In genomic region chr19:7680606-7681335, GRCh38 we compare ENCODE assay signal across 8 cellular contexts. TPM values are rescaled to one million over a fixed set of nuclear protein-coding genes. Genes with fewer than 3 reads are reported as not detected.
A peak's percentile ranks its signal among the peaks of the same experiment; 100 is the strongest.
DNase-seq lines count a peak whose midpoint lies in the region; ATAC-seq and TF ChIP-seq lines count a peak whose summit lies in the region.

Gene TRAPPC5 (plus strand): TSS chr19:7680833. CDS start chr19:7682254, 1,421 bp downstream.

- H3K27me3 Mint-ChIP-seq in WTC11 (ENCODE audit: low read depth) = peaks cover 37% of the 10 kb centered on the region

- H3K9me3 ChIP-seq in mammary epithelial cell (replicated peaks; ENCODE audit: insufficient read depth, low read length) = no peaks in the 10 kb centered on the region

- H3K4me3 ChIP-seq in GM06990 (replicated peaks; ENCODE audit: low read depth, low read length) (peak within 1 kb of the TSS; percentile 94), mammary epithelial cell (replicated peaks in 1 of 3; ENCODE audit: insufficient read depth in 1 of 3, low read depth in 2 of 3, low read length in 3 of 3) (peak within 1 kb of the TSS; percentile 93 to 99 (median 99)), skin epidermis (peak within 1 kb of the TSS; percentile 84 to 100 (median 98))

- POLR2A ChIA-PET in WTC11 (lab: Charles Lee) = interaction anchor here (0.6 to 1.3 kb wide), 4 partner anchors 109 to 188 kb away, joined by 3 to 14 read pairs (median 4); no protein-coding TSS in a partner anchor

- H3K9me3 Mint-ChIP-seq in WTC11 = no peaks in the 10 kb centered on the region

- H3K9ac ChIP-seq in mammary epithelial cell (ENCODE audit: insufficient read depth, low read length) = peak within 1 kb of the TSS; percentile 72

- peaks cover 14% of the 10 kb centered on the region for H3K36me3 Mint-ChIP-seq in WTC11

- no TSS peak for BruUV-seq in mammary epithelial cell (replicated peaks; lab: Mats Ljungman, UMichigan)

- H3K4me3 Mint-ChIP-seq in WTC11 = peak within 1 kb of the TSS; percentile 79

- peaks cover 24% of the 10 kb centered on the region for H3K79me2 ChIP-seq in mammary epithelial cell (ENCODE audit: insufficient read depth, low read length)

- ATAC-seq in HG02759 (IDR thresholded peaks at IDR 0.05; ENCODE audit: unreplicated experiment) (peak; percentile 68), WTC11 (peak; percentile 60), HG03378 (IDR thresholded peaks at IDR 0.05; ENCODE audit: unreplicated experiment) (no peak)

- in situ Hi-C loops in mammary epithelial cell (cut with MboI; ENCODE audit: low sequenced_read_pairs in 2 of 2) = loop anchor here (10.0 to 25.0 kb wide), 3 partner anchors 114 to 318 kb away; no protein-coding TSS in a partner anchor

- no peaks in the 10 kb centered on the region for H3K27me3 ChIP-seq in GM06990 (replicated peaks; ENCODE audit: control insufficient read depth, insufficient read depth, low read length)
- no peaks in the 10 kb centered on the region for H3K27me3 ChIP-seq in mammary epithelial cell (ENCODE audit: insufficient read depth, low read length)

- intact Hi-C loops in mammary epithelial cell (cut with micrococcal nuclease) = loop anchor here (1.0 to 10.0 kb wide), 7 partner anchors 28 to 532 kb away; no protein-coding TSS in a partner anchor

- no peak within 1 kb of the TSS for H3K27ac Mint-ChIP-seq in WTC11

- dilution Hi-C loops in mammary epithelial cell (cut with HindIII; ENCODE audit: low sequenced_read_pairs) = no loop called here

- TF ChIP-seq CTCF in GM06990 (IDR thresholded peaks at IDR 0.05; ENCODE audit: insufficient read depth, low read length, poor library complexity, severe bottlenecking) (peak; percentile 33), WTC11 (IDR thresholded peaks at IDR 0.05) (peak; percentile 82), mammary epithelial cell (conservative IDR thresholded peaks at IDR 0.05 in 1 of 2, IDR thresholded peaks at IDR 0.05 in 1 of 2; ENCODE audit: extremely low read depth in 1 of 2, insufficient read depth in 1 of 2, low read depth in 1 of 2, low read length in 2 of 2) (peak; percentile 71 to 79)

- H3K27ac ChIP-seq in mammary epithelial cell (ENCODE audit: insufficient read depth, low read depth, low read length) = peak within 1 kb of the TSS; percentile 45
- H3K27ac ChIP-seq in skin epidermis = peak within 1 kb of the TSS; percentile 65 to 99 (median 96)

- DNase-seq in GM06990 (ENCODE audit: extremely low read depth, insufficient read length) (peak; percentile 87), NCI-H2171 (lab: John Stamatoyannopoulos, UW) (peak; percentile 78), WTC11 (ENCODE audit: low spot score) (peak; percentile 86), mammary epithelial cell (peak; percentile 60), iPS-NIHi11 (ENCODE audit: low spot score) (peak; percentile 96)

- no peaks in the 10 kb centered on the region for H4K20me1 ChIP-seq in mammary epithelial cell (ENCODE audit: insufficient read depth, low read length)

- H3K4me2 ChIP-seq in mammary epithelial cell (ENCODE audit: insufficient read depth, low read depth, low read length) = peak within 1 kb of the TSS; percentile 93

- H3K36me3 ChIP-seq in GM06990 (ENCODE audit: control insufficient read depth, insufficient read depth, low read length) = peaks cover 8% of the 10 kb centered on the region
- H3K36me3 ChIP-seq in mammary epithelial cell (ENCODE audit: insufficient read depth, low read length) = no peaks in the 10 kb centered on the region

- H2AFZ ChIP-seq in mammary epithelial cell (ENCODE audit: low read depth, low read length) = peak within 1 kb of the TSS; percentile 95

- peaks cover 11% of the 10 kb centered on the region for H3K4me1 ChIP-seq in mammary epithelial cell (ENCODE audit: insufficient read depth, low read length)

- H3K4me1 Mint-ChIP-seq in WTC11 = peaks cover 16% of the 10 kb centered on the region

- whole genome bisulfite sequencing in mammary epithelial cell (ENCODE audit: low coverage, missing lambda C conversion rate) = 11% methylated on average over 15 of the region's 78 CpGs

- CTCF ChIA-PET in WTC11 (lab: Charles Lee) = interaction anchor here (0.6 to 2.7 kb wide), 93 partner anchors 9 to 581 kb away, joined by 3 to 99 read pairs (median 5); partner anchors contain the start of genes CAMSAP3, CD209, MAP2K7 and MCOLN1
- CTCF ChIA-PET in mammary epithelial cell (lab: Charles Lee; ENCODE audit: low non-redundant PET) = interaction anchor here (0.6 to 0.9 kb wide), 7 partner anchors 51 to 325 kb away, joined by 3 to 14 read pairs (median 5); partner anchors contain the start of genes PET100 and XAB2

TF ChIP-seq in WTC11, 78 proteins besides CTCF, POLR2A, EP300 and RAD21 (continues in another document):
- TF ChIP-seq PRRX2 (CRISPR knock-in tag; IDR thresholded peaks at IDR 0.05) (no peak), ZBTB21 (CRISPR knock-in tag; IDR thresholded peaks at IDR 0.05; ENCODE audit: borderline replicate concordance) (no peak), ETV6 (CRISPR knock-in tag; IDR thresholded peaks at IDR 0.05) (peak; percentile 73), GTF2I (CRISPR knock-in tag; conservative IDR thresholded peaks at IDR 0.05) (no peak), ZNF138 (CRISPR knock-in tag; conservative IDR thresholded peaks at IDR 0.05) (no peak), ARID4B (CRISPR knock-in tag; IDR thresholded peaks at IDR 0.05; ENCODE audit: borderline replicate concordance) (peak; percentile 71; the same call in 1 of the 2 replicates), CREB1 (CRISPR knock-in tag; IDR thresholded peaks at IDR 0.05) (no peak), PRDM15 (CRISPR knock-in tag; IDR thresholded peaks at IDR 0.05) (no peak), FOXJ3 (CRISPR knock-in tag; IDR thresholded peaks at IDR 0.05; ENCODE audit: borderline replicate concordance) (no peak), SOX15 (CRISPR knock-in tag; IDR thresholded peaks at IDR 0.05) (no peak)

RNA-seq across cellular contexts. Expression of gene TRAPPC5, which starts in this region (rescaled TPM):
- total RNA-seq in WTC11 (2021) = 122 to 127 TPM (median 124 TPM) in 3 replicates
- total RNA-seq in mammary epithelial cell = 100 to 1,000 TPM in 1 of 2 donors, 10 to 100 TPM in 1; 41.8 to 129 TPM
- 50.9 TPM for polyA plus RNA-seq in mammary epithelial cell
- polyA minus RNA-seq in mammary epithelial cell = 11.0 TPM
